In the genomic region with DNA sequence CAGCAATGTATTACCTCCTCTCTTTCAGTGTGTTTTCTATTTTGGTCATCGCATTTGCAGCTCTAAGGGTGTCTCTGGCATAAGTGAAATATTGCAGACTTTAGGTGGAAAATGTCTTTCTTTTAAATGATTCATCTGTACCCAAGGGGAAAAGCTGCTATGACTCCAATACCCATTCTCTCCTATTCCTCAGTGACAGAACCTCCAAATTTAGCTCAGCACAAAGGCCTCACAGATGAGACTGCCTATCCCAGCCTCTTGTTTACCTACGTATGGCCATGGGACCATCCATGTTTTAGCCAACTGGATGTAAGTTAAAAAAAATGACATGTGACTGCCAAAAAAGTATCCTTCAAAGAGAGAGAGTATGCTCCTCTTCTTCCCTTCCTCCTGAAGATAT, we compare ENCODE assay signal across 18 cellular contexts.
"Had no signal": no experiment of that assay in that cellular context is flagged by ENCODE, and none has a peak within 500 bp of the region (broad histone marks: within the 10 kb centered on the region; RNA-seq: fewer than 3 reads in every experiment).

No MANE protein-coding gene starts in this region.

- H3K27me3 Mint-ChIP-seq: activated CD4-positive, alpha-beta memory T cell treated with anti-CD3 and anti-CD28 coated beads, Interleukin-2, amount 10 ng/mL, durations not matched to agents 7 days and 5 days; activated T-cell treated with anti-CD3 and anti-CD28 coated beads, Interleukin-2, amount 50 U/mL, for 24 hours; dendritic cell treated with granulocyte-macrophage colony-stimulating factor and Interleukin-4, amounts not matched to agents 40 ng/mL and 50 ng/mL, for 4 days; stimulated activated naive CD8-positive, alpha-beta T cell treated with anti-CD3 and anti-CD28 coated beads, Interleukin-15, Interleukin-2, amounts not matched to agents 100 ng/mL and 50 ng/mL, for 24 hours had no signal

- H3K27me3 ChIP-seq: breast epithelium, esophagus squamous epithelium, suprapubic skin, upper lobe of right lung had no signal

- H3K27ac Mint-ChIP-seq: activated CD4-positive, alpha-beta memory T cell treated with anti-CD3 and anti-CD28 coated beads, Interleukin-2, amount 10 ng/mL, durations not matched to agents 7 days and 5 days; activated naive CD4-positive, alpha-beta T cell treated with anti-CD3 and anti-CD28 coated beads for 36 hours; activated T-cell treated with anti-CD3 and anti-CD28 coated beads, Interleukin-2, amount 50 U/mL, for 24 hours; dendritic cell treated with granulocyte-macrophage colony-stimulating factor and Interleukin-4, amounts not matched to agents 40 ng/mL and 50 ng/mL, for 4 days; mesothelial cell of epicardium; nephron; stimulated activated naive CD8-positive, alpha-beta T cell treated with anti-CD3 and anti-CD28 coated beads, Interleukin-15, Interleukin-2, amounts not matched to agents 100 ng/mL and 50 ng/mL, for 24 hours; WTC11 had no signal

- H3K9me3 Mint-ChIP-seq: activated CD4-positive, alpha-beta memory T cell treated with anti-CD3 and anti-CD28 coated beads, Interleukin-2, amount 10 ng/mL, durations not matched to agents 7 days and 5 days; activated naive CD4-positive, alpha-beta T cell treated with anti-CD3 and anti-CD28 coated beads for 36 hours; activated T-cell treated with anti-CD3 and anti-CD28 coated beads, Interleukin-2, amount 50 U/mL, for 24 hours; dendritic cell treated with granulocyte-macrophage colony-stimulating factor and Interleukin-4, amounts not matched to agents 40 ng/mL and 50 ng/mL, for 4 days; mesothelial cell of epicardium; nephron; stimulated activated naive CD8-positive, alpha-beta T cell treated with anti-CD3 and anti-CD28 coated beads, Interleukin-15, Interleukin-2, amounts not matched to agents 100 ng/mL and 50 ng/mL, for 24 hours; WTC11 had no signal

- H3K36me3 Mint-ChIP-seq: mesothelial cell of epicardium, WTC11 had no signal

- H3K36me3 ChIP-seq: breast epithelium, esophagus squamous epithelium, suprapubic skin, upper lobe of right lung had no signal

- DNase-seq: activated CD4-positive, alpha-beta memory T cell treated with anti-CD3 and anti-CD28 coated beads, Interleukin-2, amount 10 ng/mL, durations not matched to agents 7 days and 5 days; activated CD4-positive, alpha-beta T cell treated with anti-CD3 and anti-CD28 coated beads for 48 hours; activated naive CD4-positive, alpha-beta T cell treated with anti-CD3 and anti-CD28 coated beads for 36 hours; activated T-cell treated with anti-CD3 and anti-CD28 coated beads, Interleukin-2, amount 50 U/mL, for 24 hours; cerebellar nuclear complex; effector memory CD4-positive, alpha-beta T cell; esophagus squamous epithelium; hippocampal formation; left colon; upper lobe of right lung had no signal

- H3K27ac ChIP-seq: suprapubic skin, upper lobe of right lung had no signal

- H3K4me3 Mint-ChIP-seq: activated CD4-positive, alpha-beta memory T cell treated with anti-CD3 and anti-CD28 coated beads, Interleukin-2, amount 10 ng/mL, durations not matched to agents 7 days and 5 days; activated naive CD4-positive, alpha-beta T cell treated with anti-CD3 and anti-CD28 coated beads for 36 hours; activated T-cell treated with anti-CD3 and anti-CD28 coated beads, Interleukin-2, amount 50 U/mL, for 24 hours; dendritic cell treated with granulocyte-macrophage colony-stimulating factor and Interleukin-4, amounts not matched to agents 40 ng/mL and 50 ng/mL, for 4 days; mesothelial cell of epicardium; nephron; stimulated activated naive CD8-positive, alpha-beta T cell treated with anti-CD3 and anti-CD28 coated beads, Interleukin-15, Interleukin-2, amounts not matched to agents 100 ng/mL and 50 ng/mL, for 24 hours; WTC11 had no signal

- H3K4me1 ChIP-seq: breast epithelium had no signal

- H3K9me3 ChIP-seq: breast epithelium, esophagus squamous epithelium, suprapubic skin, upper lobe of right lung had no signal

- H3K4me3 ChIP-seq: breast epithelium, esophagus squamous epithelium, lung, suprapubic skin, upper lobe of right lung had no signal

- ATAC-seq: left colon, upper lobe of right lung, WTC11 had no signal
